17 cellular contexts compared by ENCODE assay signal in the genomic region with DNA sequence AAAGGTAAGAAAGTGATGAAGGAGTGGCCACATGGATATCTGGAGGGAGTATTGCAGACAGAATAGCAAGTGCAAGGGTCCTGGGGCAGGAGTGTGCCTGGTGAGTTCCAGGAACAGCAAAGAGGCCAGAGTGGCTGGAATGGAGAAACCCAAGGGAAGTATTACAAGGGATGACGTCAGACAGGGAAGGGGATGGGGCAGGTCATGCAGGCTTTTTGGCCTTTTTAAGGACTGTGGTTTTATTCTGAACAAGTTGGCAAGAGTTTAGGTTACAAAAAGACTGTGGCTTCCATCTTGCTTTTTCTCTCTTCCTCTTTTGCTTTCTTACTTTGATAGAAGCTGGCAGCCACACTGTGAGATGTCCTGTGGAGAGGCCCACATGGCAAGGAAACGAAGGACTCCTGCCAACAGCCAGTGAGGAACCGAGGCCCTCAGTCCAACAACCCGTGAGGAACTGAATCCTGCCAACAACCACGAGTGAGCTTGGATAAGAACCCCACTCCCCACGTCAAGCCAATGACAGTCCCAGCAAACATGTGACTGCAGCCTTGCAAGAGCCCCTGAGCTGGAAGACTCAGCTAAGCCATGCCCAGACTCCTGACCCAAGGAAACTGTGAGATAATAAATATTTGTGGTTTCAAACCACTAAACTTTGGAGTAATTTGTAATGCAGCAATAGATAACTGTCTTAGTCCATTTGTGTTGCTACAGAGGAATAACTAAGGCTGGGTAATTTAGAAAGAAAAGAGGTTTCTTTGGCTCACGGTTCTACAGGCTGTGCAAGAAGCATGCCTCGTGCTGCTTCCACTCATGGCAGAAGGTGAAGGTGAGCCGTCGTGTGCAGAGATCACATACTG. TPM values are rescaled to one million over a fixed set of nuclear protein-coding genes. Genes with fewer than 3 reads are reported as not detected.
DNase-seq lines count a peak whose midpoint lies in the region; ATAC-seq and TF ChIP-seq lines count a peak whose summit lies in the region.
"Had no signal": no experiment of that assay in that cellular context is flagged by ENCODE, and none has a peak within 500 bp of the region (broad histone marks: within the 10 kb centered on the region; RNA-seq: fewer than 3 reads in every experiment).

No MANE protein-coding gene starts in this region.

- H3K4me3 Mint-ChIP-seq in activated T-helper 17 cell treated with anti-CD3 and anti-CD28 coated beads, Interleukin-2, amount 50 U/mL, for 72 hours: peak overlapping the region; percentile 9
- H3K4me3 Mint-ChIP-seq: activated T-cell treated with anti-CD3 and anti-CD28 coated beads, Interleukin-2, amount 50 U/mL, for 24 hours; stimulated activated memory B cell treated with anti-CD40 and anti-IgM and Interleukin-4, amounts not matched to agents 10 μg/mL and 1 μg/mL and 100 μg/mL, for 72 hours had no signal

- no peaks in the 10 kb centered on the region for H3K36me3 ChIP-seq in tibial artery
- H3K36me3 ChIP-seq: WERI-Rb-1 had no signal

- no peak for DNase-seq in Right ventricle myocardium inferior (ENCODE audit: missing footprints)
- no peak for DNase-seq in cardiac septum (ENCODE audit: low spot score)
- DNase-seq in glomerular visceral epithelial cell (ENCODE audit: extremely low spot score): peak; percentile 11
- peak; percentile 84 to 85 for DNase-seq in tibial artery
- DNase-seq in NCI-H524 (lab: John Stamatoyannopoulos, UW): no peak
- DNase-seq: activated T-cell treated with anti-CD3 and anti-CD28 coated beads, Interleukin-2, amount 50 U/mL, for 24 hours; NCI-H1436; NCI-H526; stimulated activated CD4-positive, alpha-beta T cell treated with anti-CD3 and anti-CD28 coated beads, Interleukin-2, amount 100 ng/mL, for 48 hours; WERI-Rb-1 had no signal

- peaks cover 4% of the 10 kb centered on the region for H3K27me3 Mint-ChIP-seq in activated T-helper 17 cell treated with anti-CD3 and anti-CD28 coated beads, Interleukin-2, amount 50 U/mL, for 72 hours
- H3K27me3 Mint-ChIP-seq: activated T-cell treated with anti-CD3 and anti-CD28 coated beads, Interleukin-2, amount 50 U/mL, for 24 hours had no signal

- peaks cover 11% of the 10 kb centered on the region for H3K9me3 Mint-ChIP-seq in activated T-helper 17 cell treated with anti-CD3 and anti-CD28 coated beads, Interleukin-2, amount 50 U/mL, for 72 hours

- peaks cover 0 to 10% (median 0%) of the 10 kb centered on the region in 3 donors for H3K9me3 ChIP-seq in tibial artery

- peaks cover 28% of the 10 kb centered on the region for H3K4me1 Mint-ChIP-seq in activated T-helper 17 cell treated with anti-CD3 and anti-CD28 coated beads, Interleukin-2, amount 50 U/mL, for 72 hours
- H3K4me1 Mint-ChIP-seq: brain had no signal

- H3K36me3 Mint-ChIP-seq in activated T-helper 17 cell treated with anti-CD3 and anti-CD28 coated beads, Interleukin-2, amount 50 U/mL, for 72 hours (ENCODE audit: low read depth): no peaks in the 10 kb centered on the region
- H3K36me3 Mint-ChIP-seq: brain had no signal

- H3K27ac Mint-ChIP-seq in activated T-helper 17 cell treated with anti-CD3 and anti-CD28 coated beads, Interleukin-2, amount 50 U/mL, for 72 hours: peak overlapping the region; percentile 73
- H3K27ac Mint-ChIP-seq: activated T-cell treated with anti-CD3 and anti-CD28 coated beads, Interleukin-2, amount 50 U/mL, for 24 hours; stimulated activated memory B cell treated with anti-CD40 and anti-IgM and Interleukin-4, amounts not matched to agents 10 μg/mL and 1 μg/mL and 100 μg/mL, for 72 hours had no signal

- peaks cover 0 to 10% (median 0%) of the 10 kb centered on the region in 4 donors for H3K4me1 ChIP-seq in tibial artery

- no peak overlapping the region for H3K4me3 ChIP-seq in tibial artery

- H3K27ac ChIP-seq in tibial artery: no peak overlapping the region
- H3K27ac ChIP-seq: parathyroid adenoma, WERI-Rb-1 had no signal

- ATAC-seq in Right ventricle myocardium inferior: peak; percentile 13
- ATAC-seq in activated T-helper 17 cell treated with anti-CD3 and anti-CD28 coated beads, Interleukin-2, amount 50 U/mL, for 72 hours (replicated peaks): peak; percentile 33
- no peak for ATAC-seq in GM18873 (IDR thresholded peaks at IDR 0.05; ENCODE audit: low FRiP score, unreplicated experiment)
- ATAC-seq in GM19463 (IDR thresholded peaks at IDR 0.05; ENCODE audit: unreplicated experiment): no peak
- ATAC-seq: HCT116; stimulated activated memory B cell treated with anti-CD40 and anti-IgM and Interleukin-4, amounts not matched to agents 10 μg/mL and 1 μg/mL and 100 μg/mL, for 72 hours had no signal

- H3K27me3 ChIP-seq in tibial artery: no peaks in the 10 kb centered on the region

- intact Hi-C loops in Right ventricle myocardium inferior (cut with DNase I) (no loop called here), cardiac septum (cut with DNase I) (no loop called here), tibial artery (cut with DNase I; ENCODE audit: low total_unique reads) (no loop called here)

- TF ChIP-seq CTCF in tibial artery (IDR thresholded peaks at IDR 0.05): no peak

RNA-seq across cellular contexts. Expression of a gene that starts 19.8 kb away (rescaled TPM):
- total RNA-seq in Right ventricle myocardium inferior: 8.1 TPM
- 11.8 TPM for total RNA-seq in cardiac septum
- total RNA-seq in activated T-helper 17 cell treated with anti-CD3 and anti-CD28 coated beads, Interleukin-2, amount 50 U/mL, for 72 hours: 10 to 100 TPM; 31.1 to 48.7 TPM

Comparison
In these comparisons a context has a peak if more than half of its experiments do, and no peak if none do; other contexts are left out.
1. ATAC-seq: peak in Right ventricle myocardium inferior (single experiment) and activated T-helper 17 cell treated with anti-CD3 and anti-CD28 coated beads, Interleukin-2, amount 50 U/mL, for 72 hours (single experiment); none in GM18873 (single experiment) and GM19463 (single experiment).
2. DNase-seq: peak in glomerular visceral epithelial cell (single experiment) and tibial artery (2 of 2); none in Right ventricle myocardium inferior (single experiment), cardiac septum (single experiment) and NCI-H524 (0 of 2).